ENCODE assay signal across 8 cellular contexts in genomic region chr10:16995867-16996529, GRCh38.
DNase-seq lines count a peak whose midpoint lies in the region; ATAC-seq lines count a peak whose summit lies in the region.
"Had no signal": no experiment of that assay in that cellular context is flagged by ENCODE, and none has a peak within 500 bp of the region (broad histone marks: within the 10 kb centered on the region; RNA-seq: fewer than 3 reads in every experiment).

No MANE protein-coding gene starts in this region.

- H3K9me3 Mint-ChIP-seq in activated naive CD8-positive, alpha-beta T cell treated with anti-CD3 and anti-CD28 coated beads for 36 hours: peaks cover 4% of the 10 kb centered on the region

- no peaks in the 10 kb centered on the region for H3K27me3 Mint-ChIP-seq in activated naive CD8-positive, alpha-beta T cell treated with anti-CD3 and anti-CD28 coated beads for 36 hours

- H3K4me3 Mint-ChIP-seq in activated naive CD8-positive, alpha-beta T cell treated with anti-CD3 and anti-CD28 coated beads for 36 hours: no peak overlapping the region

- H3K4me1 Mint-ChIP-seq in activated naive CD8-positive, alpha-beta T cell treated with anti-CD3 and anti-CD28 coated beads for 36 hours: peaks cover 17% of the 10 kb centered on the region

- DNase-seq in activated naive CD8-positive, alpha-beta T cell treated with anti-CD3 and anti-CD28 coated beads for 36 hours: no peak
- peak; percentile 17 for DNase-seq in hepatic stellate cell (ENCODE audit: low spot score)
- no peak for DNase-seq in D341Med (ENCODE audit: low spot score)
- DNase-seq: activated CD4-positive, alpha-beta T cell treated with anti-CD3 and anti-CD28 coated beads for 1 hour had no signal

- peak overlapping the region in 1 of 5 donors; percentile 6 for H3K4me3 ChIP-seq in subcutaneous abdominal adipose tissue (ENCODE audit: low read depth in 1 of 5, low read length in 5 of 5)

- H3K27me3 ChIP-seq in subcutaneous abdominal adipose tissue (ENCODE audit: control insufficient read depth in 5 of 5, insufficient read depth in 4 of 5, low read length in 5 of 5): no peaks in the 10 kb centered on the region

- H3K9ac ChIP-seq in subcutaneous abdominal adipose tissue (ENCODE audit: low read length in 5 of 5): no peak overlapping the region

- H3K9me3 ChIP-seq in KOPT-K1 (ENCODE audit: insufficient read depth, low read length, poor library complexity, severe bottlenecking): peaks cover 2% of the 10 kb centered on the region
- peaks cover 0 to 2% (median 0%) of the 10 kb centered on the region in 5 donors for H3K9me3 ChIP-seq in subcutaneous abdominal adipose tissue (ENCODE audit: control insufficient read depth in 5 of 5, low read length in 5 of 5)

- H3K4me1 ChIP-seq in subcutaneous abdominal adipose tissue (ENCODE audit: control insufficient read depth in 5 of 5, insufficient read depth in 5 of 5, low read length in 5 of 5): peaks cover 0 to 37% (median 25%) of the 10 kb centered on the region in 5 donors

- ATAC-seq in GM21360 (IDR thresholded peaks at IDR 0.05; ENCODE audit: unreplicated experiment) (no peak), HG02798 (IDR thresholded peaks at IDR 0.05; ENCODE audit: poor library complexity, unreplicated experiment) (no peak)

- H3K27ac Mint-ChIP-seq in activated naive CD8-positive, alpha-beta T cell treated with anti-CD3 and anti-CD28 coated beads for 36 hours: peak overlapping the region; percentile 19

- peaks cover 2% of the 10 kb centered on the region for H3K36me3 Mint-ChIP-seq in activated naive CD8-positive, alpha-beta T cell treated with anti-CD3 and anti-CD28 coated beads for 36 hours

- H3K36me3 ChIP-seq in KOPT-K1 (ENCODE audit: insufficient read depth, low read length) (no peaks in the 10 kb centered on the region), subcutaneous abdominal adipose tissue (ENCODE audit: control insufficient read depth in 5 of 5, insufficient read depth in 5 of 5, low read length in 5 of 5) (no peaks in the 10 kb centered on the region)

- H3K27ac ChIP-seq in KOPT-K1 (ENCODE audit: low read depth, low read length, poor library complexity, severe bottlenecking) (peak overlapping the region; percentile 60), subcutaneous abdominal adipose tissue (ENCODE audit: low read depth, low read length) (peak overlapping the region; percentile 45)
